8 cellular contexts compared by ENCODE assay signal in the genomic region with DNA sequence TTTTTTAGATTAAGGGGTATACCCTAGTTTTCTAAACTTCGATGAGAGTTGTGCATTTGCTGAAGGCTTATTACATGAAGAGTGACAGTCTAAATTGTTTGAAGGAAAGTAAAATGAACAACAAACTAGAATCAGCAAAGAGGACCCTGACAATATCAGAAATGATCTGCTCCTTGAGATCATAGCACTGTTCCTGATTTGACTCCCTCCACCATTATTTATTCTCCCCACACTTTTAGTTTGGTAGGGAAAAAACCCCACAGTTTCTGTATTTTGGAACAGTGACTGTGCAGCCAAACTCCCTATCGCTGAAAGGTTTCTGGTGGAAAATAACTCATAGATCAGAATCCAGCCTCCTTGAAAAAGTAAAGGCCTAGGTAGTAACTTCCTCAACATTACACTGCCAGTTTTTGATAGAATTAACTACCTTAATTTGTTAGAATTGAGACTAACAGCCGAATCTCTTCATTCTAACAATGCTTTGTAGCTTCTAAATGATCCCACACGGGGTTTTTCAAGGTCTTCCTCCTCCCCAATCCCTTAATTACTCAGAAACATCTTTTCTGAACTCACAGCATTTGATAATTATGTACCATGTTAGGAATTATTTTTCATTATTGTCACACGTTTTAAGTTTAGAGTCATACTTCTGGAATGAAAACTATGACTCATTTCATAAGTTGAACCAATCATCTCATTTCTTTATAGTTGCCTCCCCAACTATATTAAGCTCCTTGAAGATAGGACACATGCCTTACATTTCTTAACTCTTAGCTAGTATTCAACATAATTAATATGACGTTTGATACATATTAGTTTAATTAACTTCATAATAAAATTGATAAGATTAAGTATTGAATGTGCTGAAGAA. TPM values are rescaled to one million over a fixed set of nuclear protein-coding genes. Genes with fewer than 3 reads are reported as not detected.
DNase-seq lines count a peak whose midpoint lies in the region; ATAC-seq and TF ChIP-seq lines count a peak whose summit lies in the region.

No MANE protein-coding gene starts in this region.

- POLR2A ChIA-PET in RWPE1 (lab: Yijun Ruan, JAX; ENCODE audit: low non-redundant PET): interaction anchor here (0.7 kb wide), 1 partner anchor 11 kb away, joined by 4 read pairs; no protein-coding TSS in a partner anchor

- ATAC-seq in gastrocnemius medialis: no peak
- no peak for ATAC-seq in HG02973 (IDR thresholded peaks at IDR 0.05; ENCODE audit: unreplicated experiment)
- no peak for ATAC-seq in HG03196 (IDR thresholded peaks at IDR 0.05; ENCODE audit: unreplicated experiment)

- TF ChIP-seq POLR2A in gastrocnemius medialis (IDR thresholded peaks at IDR 0.05): no peak

- in situ Hi-C loops in gastrocnemius medialis (cut with MboI; ENCODE audit: low sequenced_read_pairs in 4 of 4): loop anchor here in 1 of 4 donors (25.0 kb wide), 1 partner anchor 688 kb away; the partner anchor contains the start of genes METTL4 and NDC80

- TF ChIP-seq CTCF in GM12865 (IDR thresholded peaks at IDR 0.05; ENCODE audit: insufficient read depth, low read depth, low read length, missing control alignments) (no peak), RWPE1 (conservative IDR thresholded peaks at IDR 0.05; ENCODE audit: low read depth) (no peak), epithelial cell of esophagus (IDR thresholded peaks at IDR 0.05; ENCODE audit: insufficient read depth, low read depth, low read length, missing control alignments) (no peak), gastrocnemius medialis (IDR thresholded peaks at IDR 0.05 in 4 of 5, conservative IDR thresholded peaks at IDR 0.05 in 1 of 5) (no peak)

- no peaks in the 10 kb centered on the region for H3K9me3 ChIP-seq in gastrocnemius medialis

- CTCF ChIA-PET in RWPE1 (lab: Yijun Ruan, JAX): interaction anchor here (0.7 kb wide), 1 partner anchor 14 kb away, joined by 3 read pairs; no protein-coding TSS in a partner anchor

- H3K27ac ChIP-seq in RWPE1 (no peak overlapping the region), gastrocnemius medialis (peak overlapping the region; percentile 99)

- H3K4me1 ChIP-seq in gastrocnemius medialis: peaks cover 58 to 64% of the 10 kb centered on the region in 2 donors

- peak overlapping the region; percentile 99 for H3K4me3 ChIP-seq in GM12865 (ENCODE audit: low read depth, low read length)
- no peak overlapping the region for H3K4me3 ChIP-seq in epithelial cell of esophagus (ENCODE audit: low read length)
- H3K4me3 ChIP-seq in gastrocnemius medialis: peak overlapping the region; percentile 16 to 98 (median 32)

- intact Hi-C loops in gastrocnemius medialis (cut with DNase I; ENCODE audit: low total_unique reads): loop anchor here (10.0 kb wide), 1 partner anchor 596 kb away; the partner anchor contains the start of gene SMCHD1

- peaks cover 2 to 23% of the 10 kb centered on the region in 2 donors for H3K36me3 ChIP-seq in gastrocnemius medialis

- no peaks in the 10 kb centered on the region for H3K27me3 ChIP-seq in gastrocnemius medialis

- DNase-seq in GM12865 (ENCODE audit: low read depth): peak; percentile 32
- DNase-seq in RWPE1 (ENCODE audit: low spot score): peak; percentile 76
- DNase-seq in epithelial cell of esophagus (ENCODE audit: low read depth): peak; percentile 78
- no peak for DNase-seq in gastrocnemius medialis
- DNase-seq in D341Med (ENCODE audit: low spot score): no peak
- DNase-seq in activated CD4-positive, alpha-beta T cell treated with anti-CD3 and anti-CD28 coated beads for 4 hours: no peak

RNA-seq across cellular contexts. Expression of gene MYL12A, which starts 2.9 kb away (rescaled TPM):
- total RNA-seq in gastrocnemius medialis: 1,000 to 10,000 TPM in 2 of 4 donors, 100 to 1,000 TPM in 2; 526 to 2,307 (median 1,474) TPM

RNA-seq across cellular contexts. Expression of gene MYL12B, which starts 11.5 kb away (rescaled TPM):
- total RNA-seq in gastrocnemius medialis: 100 to 1,000 TPM; 100 to 293 (median 185) TPM

RNA-seq across cellular contexts. Expression of gene MYOM1, which starts 30.7 kb away (rescaled TPM):
- total RNA-seq in gastrocnemius medialis: 100 to 1,000 TPM; 245 to 307 (median 273) TPM

Comparison
In these comparisons a context has a peak if more than half of its experiments do, and no peak if none do; other contexts are left out.
1. DNase-seq: peak in GM12865 (single experiment), RWPE1 (single experiment) and epithelial cell of esophagus (single experiment); none in gastrocnemius medialis (0 of 2), D341Med (single experiment) and activated CD4-positive, alpha-beta T cell treated with anti-CD3 and anti-CD28 coated beads for 4 hours (0 of 2).